ENCODE assay signal across 16 cellular contexts in genomic region chr2:170968205-170969003, GRCh38. TPM values are rescaled to one million over a fixed set of nuclear protein-coding genes. Genes with fewer than 3 reads are reported as not detected.
DNase-seq lines count a peak whose midpoint lies in the region; ATAC-seq and TF ChIP-seq lines count a peak whose summit lies in the region.
"Had no signal": no experiment of that assay in that cellular context is flagged by ENCODE, and none has a peak within 500 bp of the region (broad histone marks: within the 10 kb centered on the region; RNA-seq: fewer than 3 reads in every experiment).

No MANE protein-coding gene starts in this region.

- H3K4me3 Mint-ChIP-seq in CD4-positive, alpha-beta memory T cell: no peak overlapping the region
- no peak overlapping the region for H3K4me3 Mint-ChIP-seq in activated CD8-positive, alpha-beta T cell treated with anti-CD3 and anti-CD28 coated beads for 36 hours
- no peak overlapping the region for H3K4me3 Mint-ChIP-seq in naive thymus-derived CD4-positive, alpha-beta T cell

- no peak for ATAC-seq in activated CD8-positive, alpha-beta T cell treated with anti-CD3 and anti-CD28 coated beads for 36 hours
- ATAC-seq in naive thymus-derived CD4-positive, alpha-beta T cell: no peak
- ATAC-seq in GM18870 (IDR thresholded peaks at IDR 0.05; ENCODE audit: unreplicated experiment) (no peak), HG03139 (IDR thresholded peaks at IDR 0.05; ENCODE audit: unreplicated experiment) (no peak)

- DNase-seq in CD4-positive, alpha-beta memory T cell: no peak
- peak; percentile 40 for DNase-seq in GF-D8 (lab: John Stamatoyannopoulos, UW)
- no peak for DNase-seq in activated CD8-positive, alpha-beta T cell treated with anti-CD3 and anti-CD28 coated beads for 36 hours
- DNase-seq in naive thymus-derived CD4-positive, alpha-beta T cell: no peak
- DNase-seq in globus pallidus (ENCODE audit: low spot score): no peak
- DNase-seq: COR-L47; glutamatergic neuron; KG1; left cardiac atrium; NCI-H69; stimulated activated CD4-positive, alpha-beta T cell treated with anti-CD3 and anti-CD28 coated beads, Interleukin-2, amount 100 ng/mL, for 48 hours had no signal

- peaks cover 7% of the 10 kb centered on the region for H3K4me1 ChIP-seq in CD4-positive, alpha-beta memory T cell (ENCODE audit: insufficient read depth, low read length)
- peaks cover 0 to 7% of the 10 kb centered on the region in 2 donors for H3K4me1 ChIP-seq in naive thymus-derived CD4-positive, alpha-beta T cell (ENCODE audit: control insufficient read depth in 2 of 2, insufficient read depth in 2 of 2, low read length in 2 of 2)

- H3K4me3 ChIP-seq in CD4-positive, alpha-beta memory T cell (ENCODE audit: low read length in 2 of 2): no peak overlapping the region
- no peak overlapping the region for H3K4me3 ChIP-seq in naive thymus-derived CD4-positive, alpha-beta T cell (ENCODE audit: low read length)
- H3K4me3 ChIP-seq: breast epithelium, coronary artery, smooth muscle cell had no signal

- intact Hi-C loops in CD4-positive, alpha-beta memory T cell (cut with micrococcal nuclease): no loop called here
- intact Hi-C loops in activated CD8-positive, alpha-beta T cell treated with anti-CD3 and anti-CD28 coated beads for 36 hours (cut with micrococcal nuclease): no loop called here
- intact Hi-C loops in naive thymus-derived CD4-positive, alpha-beta T cell (cut with micrococcal nuclease): no loop called here

- TF ChIP-seq CTCF in activated CD8-positive, alpha-beta T cell treated with anti-CD3 and anti-CD28 coated beads for 36 hours (IDR thresholded peaks at IDR 0.05): no peak

- H3K27me3 ChIP-seq in CD4-positive, alpha-beta memory T cell (ENCODE audit: insufficient read depth, low read length): no peaks in the 10 kb centered on the region
- no peaks in the 10 kb centered on the region for H3K27me3 ChIP-seq in naive thymus-derived CD4-positive, alpha-beta T cell (ENCODE audit: control insufficient read depth in 2 of 2, insufficient read depth in 2 of 2, low read length in 2 of 2)
- H3K27me3 ChIP-seq: breast epithelium had no signal

- H3K27me3 Mint-ChIP-seq in CD4-positive, alpha-beta memory T cell: no peaks in the 10 kb centered on the region
- H3K27me3 Mint-ChIP-seq in activated CD8-positive, alpha-beta T cell treated with anti-CD3 and anti-CD28 coated beads for 36 hours: no peaks in the 10 kb centered on the region
- no peaks in the 10 kb centered on the region for H3K27me3 Mint-ChIP-seq in naive thymus-derived CD4-positive, alpha-beta T cell

- no peaks in the 10 kb centered on the region for H3K9me3 ChIP-seq in CD4-positive, alpha-beta memory T cell (ENCODE audit: control insufficient read depth in 1 of 2, low read length in 2 of 2)
- H3K9me3 ChIP-seq in naive thymus-derived CD4-positive, alpha-beta T cell (ENCODE audit: control insufficient read depth in 2 of 3, low read length in 3 of 3): no peaks in the 10 kb centered on the region
- H3K9me3 ChIP-seq: breast epithelium had no signal

- peaks cover 2 to 11% (median 7%) of the 10 kb centered on the region in 4 donors for H3K4me1 Mint-ChIP-seq in CD4-positive, alpha-beta memory T cell
- H3K4me1 Mint-ChIP-seq in activated CD8-positive, alpha-beta T cell treated with anti-CD3 and anti-CD28 coated beads for 36 hours (ENCODE audit: low read depth): peaks cover 6% of the 10 kb centered on the region
- H3K4me1 Mint-ChIP-seq in naive thymus-derived CD4-positive, alpha-beta T cell: peaks cover 0 to 11% (median 6%) of the 10 kb centered on the region in 7 donors

- peaks cover 27 to 39% of the 10 kb centered on the region in 2 donors for H3K36me3 Mint-ChIP-seq in CD4-positive, alpha-beta memory T cell
- H3K36me3 Mint-ChIP-seq in activated CD8-positive, alpha-beta T cell treated with anti-CD3 and anti-CD28 coated beads for 36 hours (ENCODE audit: low read depth): peaks cover 23% of the 10 kb centered on the region
- H3K36me3 Mint-ChIP-seq in naive thymus-derived CD4-positive, alpha-beta T cell: peaks cover 3 to 33% (median 13%) of the 10 kb centered on the region in 5 donors

- H3K27ac Mint-ChIP-seq in CD4-positive, alpha-beta memory T cell: peak overlapping the region in 5 of 7 donors; percentile 17 to 87 (median 51)
- peak overlapping the region; percentile 44 for H3K27ac Mint-ChIP-seq in activated CD8-positive, alpha-beta T cell treated with anti-CD3 and anti-CD28 coated beads for 36 hours
- peak overlapping the region; percentile 31 to 81 (median 63) for H3K27ac Mint-ChIP-seq in naive thymus-derived CD4-positive, alpha-beta T cell

- POLR2A ChIA-PET in CD4-positive, alpha-beta memory T cell (lab: Charles Lee; ENCODE audit: partially characterized antibody): interaction anchor here (1.5 kb wide), 1 partner anchor 191 kb away, joined by 4 read pairs; no protein-coding TSS in a partner anchor
- POLR2A ChIA-PET in activated CD8-positive, alpha-beta T cell treated with anti-CD3 and anti-CD28 coated beads for 36 hours (lab: Charles Lee): no interaction called here
- POLR2A ChIA-PET in naive thymus-derived CD4-positive, alpha-beta T cell (lab: Charles Lee): interaction anchor here (0.6 to 0.7 kb wide), 2 partner anchors 39 to 471 kb away, joined by 3 to 7 read pairs; partner anchors contain the start of gene GORASP2

- H3K9me3 Mint-ChIP-seq in CD4-positive, alpha-beta memory T cell: no peaks in the 10 kb centered on the region
- H3K9me3 Mint-ChIP-seq in activated CD8-positive, alpha-beta T cell treated with anti-CD3 and anti-CD28 coated beads for 36 hours: no peaks in the 10 kb centered on the region
- peaks cover 0 to 2% (median 0%) of the 10 kb centered on the region in 11 donors for H3K9me3 Mint-ChIP-seq in naive thymus-derived CD4-positive, alpha-beta T cell

- H3K36me3 ChIP-seq in CD4-positive, alpha-beta memory T cell (ENCODE audit: insufficient read depth, low read length): peaks cover 31% of the 10 kb centered on the region
- H3K36me3 ChIP-seq in naive thymus-derived CD4-positive, alpha-beta T cell (ENCODE audit: control insufficient read depth in 2 of 3, insufficient read depth in 3 of 3, low read length in 3 of 3): peaks cover 4 to 32% (median 5%) of the 10 kb centered on the region in 3 experiments

- CTCF ChIA-PET in CD4-positive, alpha-beta memory T cell (lab: Charles Lee; ENCODE audit: partially characterized antibody): interaction anchor here (0.7 to 2.5 kb wide), 3 partner anchors 64 to 454 kb away, joined by 3 to 10 read pairs (median 3); no protein-coding TSS in a partner anchor
- CTCF ChIA-PET in activated CD8-positive, alpha-beta T cell treated with anti-CD3 and anti-CD28 coated beads for 36 hours (lab: Charles Lee): interaction anchor here (0.6 to 1.6 kb wide), 4 partner anchors 95 to 605 kb away, joined by 3 to 6 read pairs (median 3); no protein-coding TSS in a partner anchor
- CTCF ChIA-PET in naive thymus-derived CD4-positive, alpha-beta T cell (lab: Charles Lee): interaction anchor here (1.0 to 2.2 kb wide), 7 partner anchors 40 to 631 kb away, joined by 3 to 11 read pairs (median 4); no protein-coding TSS in a partner anchor

- no peak overlapping the region for H3K27ac ChIP-seq in CD4-positive, alpha-beta memory T cell (ENCODE audit: low read depth, low read length)
- H3K27ac ChIP-seq in naive thymus-derived CD4-positive, alpha-beta T cell (ENCODE audit: low read depth, low read length): no peak overlapping the region
- H3K27ac ChIP-seq: breast epithelium, coronary artery had no signal

RNA-seq across cellular contexts. Expression of gene GORASP2, which starts 39.4 kb away (rescaled TPM):
- total RNA-seq in CD4-positive, alpha-beta memory T cell: 10 to 100 TPM; 82.4 to 83.2 TPM
- 100 to 1,000 TPM; 111 to 116 TPM for polyA plus RNA-seq in CD4-positive, alpha-beta memory T cell
- total RNA-seq in activated CD8-positive, alpha-beta T cell treated with anti-CD3 and anti-CD28 coated beads for 36 hours: 10 to 100 TPM; 68.4 to 70.6 TPM
- 10 to 100 TPM; 65.2 to 79.2 (median 73.2) TPM for total RNA-seq in naive thymus-derived CD4-positive, alpha-beta T cell
- 100 to 1,000 TPM in 1 of 2 donors, 10 to 100 TPM in 1; 93.5 to 104 TPM for polyA plus RNA-seq in naive thymus-derived CD4-positive, alpha-beta T cell
